ENCODE assay signal across 17 cellular contexts in the genomic region with DNA sequence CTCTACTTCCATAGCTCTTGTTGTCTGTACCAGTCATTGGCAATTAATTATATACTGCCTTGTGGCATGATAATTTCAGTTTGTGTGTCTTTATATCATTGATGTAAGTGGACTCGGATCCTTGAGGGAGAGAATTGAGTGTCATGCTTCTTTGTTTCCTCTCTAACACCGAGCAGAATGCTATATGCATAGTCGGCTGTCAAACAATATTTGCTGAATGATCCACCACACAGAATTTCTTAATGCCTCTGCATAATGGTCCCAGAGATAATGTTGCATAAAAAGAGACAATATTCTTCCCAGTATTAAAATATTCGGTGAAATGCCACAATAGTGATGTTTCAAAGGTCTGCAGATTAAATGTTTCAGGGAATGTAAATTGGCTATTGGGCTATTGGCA.
DNase-seq lines count a peak whose midpoint lies in the region; ATAC-seq, FAIRE-seq and TF ChIP-seq lines count a peak whose summit lies in the region.
"Had no signal": no experiment of that assay in that cellular context is flagged by ENCODE, and none has a peak within 500 bp of the region (broad histone marks: within the 10 kb centered on the region; RNA-seq: fewer than 3 reads in every experiment).

No MANE protein-coding gene starts in this region.

- H3K9me3 Mint-ChIP-seq in chondrocyte (ENCODE audit: low read depth) = no peaks in the 10 kb centered on the region
- H3K9me3 Mint-ChIP-seq in GM23338 = no peaks in the 10 kb centered on the region; the same call in 2 of the 3 replicates

- FAIRE-seq in GM19239 (lab: Jason Lieb, UNC) = peak; percentile 33
- FAIRE-seq: GM12891, GM18507, H1 had no signal

- TF ChIP-seq CTCF in chondrocyte (IDR thresholded peaks at IDR 0.05) (no peak), smooth muscle cell (IDR thresholded peaks at IDR 0.05; ENCODE audit: borderline replicate concordance, insufficient read depth, poor library complexity, severe bottlenecking) (no peak), left ventricle myocardium inferior (IDR thresholded peaks at IDR 0.05; ENCODE audit: borderline replicate concordance) (no peak), GM23338 (conservative IDR thresholded peaks at IDR 0.05; ENCODE audit: low read depth in 2 of 2) (no peak)

- peaks cover 7% of the 10 kb centered on the region for H3F3A ChIP-seq in smooth muscle cell (ENCODE audit: low read depth)
- no peaks in the 10 kb centered on the region for H3F3A ChIP-seq in GM23338 (replicated peaks; ENCODE audit: low read depth)

- no peak overlapping the region for H2AFZ ChIP-seq in smooth muscle cell (ENCODE audit: low read depth)
- no peak overlapping the region for H2AFZ ChIP-seq in GM23338

- H3K4me1 ChIP-seq in smooth muscle cell (ENCODE audit: low read depth) (no peaks in the 10 kb centered on the region), left ventricle myocardium inferior (peaks cover 6% of the 10 kb centered on the region), GM23338 (ENCODE audit: insufficient read depth) (peaks cover 19% of the 10 kb centered on the region)

- H3K4me3 Mint-ChIP-seq in chondrocyte (ENCODE audit: unreplicated experiment) (no peak overlapping the region), GM23338 (no peak overlapping the region)
- H3K4me3 Mint-ChIP-seq: CD4-positive, alpha-beta memory T cell had no signal

- WGBS in smooth muscle cell (ENCODE audit: low lambda C conversion rate) = 94% methylated on average over 4 of the region's 4 CpGs

- H3K79me2 ChIP-seq in smooth muscle cell (ENCODE audit: low read depth) = no peaks in the 10 kb centered on the region
- no peaks in the 10 kb centered on the region for H3K79me2 ChIP-seq in GM23338 (replicated peaks; ENCODE audit: insufficient read depth)

- intact Hi-C loops in left ventricle myocardium inferior (cut with micrococcal nuclease) = no loop called here

- H3K27me3 Mint-ChIP-seq in chondrocyte (ENCODE audit: low read depth) (no peaks in the 10 kb centered on the region), GM23338 (ENCODE audit: insufficient read depth, low read depth, poor library complexity) (peaks cover 5% of the 10 kb centered on the region)
- H3K27me3 Mint-ChIP-seq: CD4-positive, alpha-beta memory T cell had no signal

- H3K4me2 ChIP-seq in smooth muscle cell (peak overlapping the region; percentile 5), GM23338 (no peak overlapping the region)

- H3K27ac Mint-ChIP-seq in chondrocyte (ENCODE audit: unreplicated experiment) (peak overlapping the region; percentile 38), GM23338 (no peak overlapping the region)
- H3K27ac Mint-ChIP-seq: CD4-positive, alpha-beta memory T cell had no signal

- H3K4me1 Mint-ChIP-seq in chondrocyte (ENCODE audit: low read depth) (peaks cover 84% of the 10 kb centered on the region), GM23338 (peaks cover 36% of the 10 kb centered on the region)
- H3K4me1 Mint-ChIP-seq: CD4-positive, alpha-beta memory T cell had no signal

- H3K9ac ChIP-seq in smooth muscle cell (ENCODE audit: low read depth) = no peak overlapping the region

- H4K20me1 ChIP-seq in smooth muscle cell (ENCODE audit: low read depth) (no peaks in the 10 kb centered on the region), GM23338 (replicated peaks; ENCODE audit: insufficient read depth) (no peaks in the 10 kb centered on the region)

- H3K36me3 ChIP-seq in smooth muscle cell (ENCODE audit: low read depth) (no peaks in the 10 kb centered on the region), left ventricle myocardium inferior (no peaks in the 10 kb centered on the region), GM23338 (ENCODE audit: insufficient read depth) (no peaks in the 10 kb centered on the region)

- H3K27ac ChIP-seq in smooth muscle cell (ENCODE audit: low read depth) = no peak overlapping the region
- H3K27ac ChIP-seq in left ventricle myocardium inferior (replicated peaks) = no peak overlapping the region
- no peak overlapping the region for H3K27ac ChIP-seq in GM23338 (ENCODE audit: low read depth)

- no peaks in the 10 kb centered on the region for H3K9me3 ChIP-seq in smooth muscle cell (replicated peaks; ENCODE audit: low read depth)
- no peaks in the 10 kb centered on the region for H3K9me3 ChIP-seq in left ventricle myocardium inferior (replicated peaks)

- no peaks in the 10 kb centered on the region for H3K36me3 Mint-ChIP-seq in chondrocyte (ENCODE audit: low read depth)
- H3K36me3 Mint-ChIP-seq in GM23338 (ENCODE audit: low read depth) = no peaks in the 10 kb centered on the region
- H3K36me3 Mint-ChIP-seq: CD4-positive, alpha-beta memory T cell had no signal

- peaks cover 18% of the 10 kb centered on the region for H3K9me2 ChIP-seq in GM23338 (ENCODE audit: insufficient read depth)

- H3K27me3 ChIP-seq in smooth muscle cell (ENCODE audit: low read depth) (peaks cover 3% of the 10 kb centered on the region), left ventricle myocardium inferior (ENCODE audit: low read depth) (no peaks in the 10 kb centered on the region), GM23338 (ENCODE audit: insufficient read depth) (no peaks in the 10 kb centered on the region)

- H3K4me3 ChIP-seq in smooth muscle cell (no peak overlapping the region), left ventricle myocardium inferior (no peak overlapping the region), GM23338 (no peak overlapping the region)

- no peak for ATAC-seq in GM23338
- ATAC-seq: HCT116 had no signal

- DNase-seq in GM19239 (ENCODE audit: insufficient read length, low spot score) (no peak), chondrocyte (ENCODE audit: low spot score) (no peak), smooth muscle cell (lab: John Stamatoyannopoulos, UW; ENCODE audit: unreplicated experiment) (no peak), HCEC 1CT (no peak), left ventricle myocardium inferior (no peak), GM23338 (ENCODE audit: low spot score) (no peak)
- DNase-seq: C1 segment of cervical spinal cord; CD4-positive, alpha-beta memory T cell; COR-L47; DMS153; DND-41; GF-D8; H7 had no signal

TF ChIP-seq in GM23338, 12 proteins besides CTCF, POLR2A, EP300 and RAD21 (continues in another document):
- TF ChIP-seq ZNF114 (CRISPR knock-in tag; IDR thresholded peaks at IDR 0.05) (no peak), NANOG (IDR thresholded peaks at IDR 0.05; ENCODE audit: borderline replicate concordance) (no peak), POLR2AphosphoS5 (IDR thresholded peaks at IDR 0.05; ENCODE audit: low read depth) (no peak), JUNB (IDR thresholded peaks at IDR 0.05; ENCODE audit: unreplicated experiment) (no peak), ZNF331 (CRISPR knock-in tag; IDR thresholded peaks at IDR 0.05; ENCODE audit: low read depth) (no peak)
- TF ChIP-seq, protein P1, sequence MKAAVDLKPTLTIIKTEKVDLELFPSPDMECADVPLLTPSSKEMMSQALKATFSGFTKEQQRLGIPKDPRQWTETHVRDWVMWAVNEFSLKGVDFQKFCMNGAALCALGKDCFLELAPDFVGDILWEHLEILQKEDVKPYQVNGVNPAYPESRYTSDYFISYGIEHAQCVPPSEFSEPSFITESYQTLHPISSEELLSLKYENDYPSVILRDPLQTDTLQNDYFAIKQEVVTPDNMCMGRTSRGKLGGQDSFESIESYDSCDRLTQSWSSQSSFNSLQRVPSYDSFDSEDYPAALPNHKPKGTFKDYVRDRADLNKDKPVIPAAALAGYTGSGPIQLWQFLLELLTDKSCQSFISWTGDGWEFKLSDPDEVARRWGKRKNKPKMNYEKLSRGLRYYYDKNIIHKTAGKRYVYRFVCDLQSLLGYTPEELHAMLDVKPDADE (IDR thresholded peaks at IDR 0.05) = no peak
- TF ChIP-seq, protein P2, sequence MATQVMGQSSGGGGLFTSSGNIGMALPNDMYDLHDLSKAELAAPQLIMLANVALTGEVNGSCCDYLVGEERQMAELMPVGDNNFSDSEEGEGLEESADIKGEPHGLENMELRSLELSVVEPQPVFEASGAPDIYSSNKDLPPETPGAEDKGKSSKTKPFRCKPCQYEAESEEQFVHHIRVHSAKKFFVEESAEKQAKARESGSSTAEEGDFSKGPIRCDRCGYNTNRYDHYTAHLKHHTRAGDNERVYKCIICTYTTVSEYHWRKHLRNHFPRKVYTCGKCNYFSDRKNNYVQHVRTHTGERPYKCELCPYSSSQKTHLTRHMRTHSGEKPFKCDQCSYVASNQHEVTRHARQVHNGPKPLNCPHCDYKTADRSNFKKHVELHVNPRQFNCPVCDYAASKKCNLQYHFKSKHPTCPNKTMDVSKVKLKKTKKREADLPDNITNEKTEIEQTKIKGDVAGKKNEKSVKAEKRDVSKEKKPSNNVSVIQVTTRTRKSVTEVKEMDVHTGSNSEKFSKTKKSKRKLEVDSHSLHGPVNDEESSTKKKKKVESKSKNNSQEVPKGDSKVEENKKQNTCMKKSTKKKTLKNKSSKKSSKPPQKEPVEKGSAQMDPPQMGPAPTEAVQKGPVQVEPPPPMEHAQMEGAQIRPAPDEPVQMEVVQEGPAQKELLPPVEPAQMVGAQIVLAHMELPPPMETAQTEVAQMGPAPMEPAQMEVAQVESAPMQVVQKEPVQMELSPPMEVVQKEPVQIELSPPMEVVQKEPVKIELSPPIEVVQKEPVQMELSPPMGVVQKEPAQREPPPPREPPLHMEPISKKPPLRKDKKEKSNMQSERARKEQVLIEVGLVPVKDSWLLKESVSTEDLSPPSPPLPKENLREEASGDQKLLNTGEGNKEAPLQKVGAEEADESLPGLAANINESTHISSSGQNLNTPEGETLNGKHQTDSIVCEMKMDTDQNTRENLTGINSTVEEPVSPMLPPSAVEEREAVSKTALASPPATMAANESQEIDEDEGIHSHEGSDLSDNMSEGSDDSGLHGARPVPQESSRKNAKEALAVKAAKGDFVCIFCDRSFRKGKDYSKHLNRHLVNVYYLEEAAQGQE (IDR thresholded peaks at IDR 0.05; ENCODE audit: unreplicated experiment) = no peak
